7 cellular contexts compared by ENCODE assay signal in genomic region chr14:105746800-105747502, GRCh38.
DNase-seq lines count a peak whose midpoint lies in the region; ATAC-seq and TF ChIP-seq lines count a peak whose summit lies in the region.
"Not testable (repeated sequence)": the region's sequence is repeated elsewhere in the genome, so short reads cannot be mapped to it uniquely, and the experiment has no call there.

No MANE protein-coding gene starts in this region.

- not testable (repeated sequence) for H3K4me1 Mint-ChIP-seq in activated T-cell treated with anti-CD3 and anti-CD28 coated beads, Interleukin-2, amount 50 U/mL, for 4 hours (ENCODE audit: low read depth)
- H3K4me1 Mint-ChIP-seq in memory B cell = peaks cover 31% of the 10 kb centered on the region

- peaks cover 7 to 23% (median 20%) of the 10 kb centered on the region in 10 experiments; a peak in 19 of 20 replicates for H3K4me1 ChIP-seq in BLaER1 treated with 17β-estradiol and CSF1 and Interleukin-3, amounts not matched to agents 10 nM and 100 nM
- peaks cover 0 to 12% (median 0%) of the 10 kb centered on the region in 3 donors for H3K4me1 ChIP-seq in gastroesophageal sphincter
- not testable (repeated sequence) for H3K4me1 ChIP-seq in upper lobe of left lung

- H3K9ac ChIP-seq in BLaER1 treated with 17β-estradiol and CSF1 and Interleukin-3, amounts not matched to agents 10 nM and 100 nM = not testable (repeated sequence)

- intact Hi-C loops in posterior vena cava (cut with DNase I) = not testable (repeated sequence)

- H3K4me2 ChIP-seq in BLaER1 treated with 17β-estradiol and CSF1 and Interleukin-3, amounts not matched to agents 10 nM and 100 nM = peak overlapping the region in 8 of 11 experiments; percentile 62 to 79 (median 68); a peak in 10 of 22 replicates

- not testable (repeated sequence) for ATAC-seq in activated T-cell treated with anti-CD3 and anti-CD28 coated beads, Interleukin-2, amount 50 U/mL, for 4 hours
- peak; percentile 12 for ATAC-seq in gastroesophageal sphincter
- peak; percentile 16 for ATAC-seq in memory B cell (ENCODE audit: low read depth)
- peak; percentile 6 to 14 for ATAC-seq in upper lobe of left lung (ENCODE audit: low FRiP score in 2 of 2)

- H3K4me3 ChIP-seq in BLaER1 treated with 17β-estradiol and CSF1 and Interleukin-3, amounts not matched to agents 10 nM and 100 nM; gastroesophageal sphincter; upper lobe of left lung: not testable (repeated sequence)

- H3K27ac ChIP-seq in BLaER1 treated with 17β-estradiol and CSF1 and Interleukin-3, amounts not matched to agents 10 nM and 100 nM; gastroesophageal sphincter; upper lobe of left lung: not testable (repeated sequence)

- peak overlapping the region; percentile 21 for H3K4me3 Mint-ChIP-seq in activated T-cell treated with anti-CD3 and anti-CD28 coated beads, Interleukin-2, amount 50 U/mL, for 4 hours
- H3K4me3 Mint-ChIP-seq in memory B cell = peak overlapping the region; percentile 98

- WGBS in gastroesophageal sphincter (ENCODE audit: low coverage in 1 of 2), 2 donors = 77 to 85% methylated on average over 3 to 16 of the region's 16 CpGs
- WGBS in upper lobe of left lung, 2 donors = 75 to 79% methylated on average over 11 to 14 of the region's 16 CpGs

- not testable (repeated sequence) for H3K27me3 ChIP-seq in BLaER1 treated with 17β-estradiol and CSF1 and Interleukin-3, amounts not matched to agents 10 nM and 100 nM; gastroesophageal sphincter; upper lobe of left lung

- not testable (repeated sequence) for TF ChIP-seq EP300 in Ishikawa (IDR thresholded peaks at IDR 0.05; ENCODE audit: borderline replicate concordance); gastroesophageal sphincter (IDR thresholded peaks at IDR 0.05); upper lobe of left lung (IDR thresholded peaks at IDR 0.05)

- TF ChIP-seq POLR2A in gastroesophageal sphincter (IDR thresholded peaks at IDR 0.05); upper lobe of left lung (IDR thresholded peaks at IDR 0.05): not testable (repeated sequence)

- DNase-seq in activated T-cell treated with anti-CD3 and anti-CD28 coated beads, Interleukin-2, amount 50 U/mL, for 4 hours; memory B cell (ENCODE audit: low spot score in 2 of 2); upper lobe of left lung: not testable (repeated sequence)
- peak; percentile 60 for DNase-seq in posterior vena cava (ENCODE audit: low spot score)

- not testable (repeated sequence) for TF ChIP-seq CTCF in gastroesophageal sphincter (IDR thresholded peaks at IDR 0.05); upper lobe of left lung (IDR thresholded peaks at IDR 0.05)

- not testable (repeated sequence) for TF ChIP-seq RAD21 in Ishikawa (IDR thresholded peaks at IDR 0.05; ENCODE audit: low read depth)

- H3K36me3 Mint-ChIP-seq in activated T-cell treated with anti-CD3 and anti-CD28 coated beads, Interleukin-2, amount 50 U/mL, for 4 hours (ENCODE audit: insufficient read depth) = not testable (repeated sequence)
- peaks cover 29% of the 10 kb centered on the region for H3K36me3 Mint-ChIP-seq in memory B cell

- not testable (repeated sequence) for H3K9me3 Mint-ChIP-seq in activated T-cell treated with anti-CD3 and anti-CD28 coated beads, Interleukin-2, amount 50 U/mL, for 4 hours; memory B cell

- H4K20me1 ChIP-seq in BLaER1 treated with 17β-estradiol and CSF1 and Interleukin-3, amounts not matched to agents 10 nM and 100 nM = not testable (repeated sequence)

- not testable (repeated sequence) for H3K27me3 Mint-ChIP-seq in activated T-cell treated with anti-CD3 and anti-CD28 coated beads, Interleukin-2, amount 50 U/mL, for 4 hours (ENCODE audit: low read depth); memory B cell

- H3K36me3 ChIP-seq in BLaER1 treated with 17β-estradiol and CSF1 and Interleukin-3, amounts not matched to agents 10 nM and 100 nM; gastroesophageal sphincter; upper lobe of left lung: not testable (repeated sequence)

- peak overlapping the region; percentile 96 for H3K27ac Mint-ChIP-seq in memory B cell

- H3K9me3 ChIP-seq in BLaER1 treated with 17β-estradiol and CSF1 and Interleukin-3, amounts not matched to agents 10 nM and 100 nM (replicated peaks in 1 of 11); gastroesophageal sphincter; upper lobe of left lung: not testable (repeated sequence)

TF ChIP-seq in Ishikawa, 13 proteins besides CTCF, POLR2A, EP300 and RAD21:
- peak; percentile 72 for TF ChIP-seq REST (IDR thresholded peaks at IDR 0.05; ENCODE audit: low read depth)
